Comparison of ENCODE assay signal across 9 cellular contexts in the genomic region with DNA sequence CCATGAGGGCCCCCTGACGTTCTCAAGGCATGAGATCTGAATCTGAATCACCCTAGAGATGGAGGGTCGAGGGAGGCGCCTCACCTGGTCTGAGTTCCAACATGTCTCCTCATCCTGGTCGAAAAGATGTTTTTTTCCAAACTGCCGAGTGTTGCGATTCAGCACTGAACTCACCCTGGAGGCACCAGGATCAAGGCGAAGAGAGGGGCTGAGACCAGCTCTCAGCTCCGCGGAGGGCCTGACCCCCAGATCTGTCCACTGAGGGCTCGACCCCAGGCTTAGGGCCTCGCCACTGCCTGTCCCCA. TPM values are rescaled to one million over a fixed set of nuclear protein-coding genes. Genes with fewer than 3 reads are reported as not detected.
A peak's percentile ranks its signal among the peaks of the same experiment; 100 is the strongest.
DNase-seq lines count a peak whose midpoint lies in the region; ATAC-seq, FAIRE-seq and TF ChIP-seq lines count a peak whose summit lies in the region.
"Had no signal": no experiment of that assay in that cellular context is flagged by ENCODE, and none has a peak within 500 bp of the region (broad histone marks: within the 10 kb centered on the region; RNA-seq: fewer than 3 reads in every experiment).

No MANE protein-coding gene starts in this region.

- H3K9ac ChIP-seq in astrocyte (ENCODE audit: low read length) = peak overlapping the region; percentile 71

- no peak for DNase-seq in BE2C
- DNase-seq in astrocyte (ENCODE audit: low read depth) = no peak
- no peak for DNase-seq in lower lobe of right lung
- DNase-seq in DMS79 treated with DMSO at 0.1 percent for 48 hours (lab: John Stamatoyannopoulos, UW) = no peak

- H3K36me3 ChIP-seq in BE2C (peaks cover 2% of the 10 kb centered on the region), astrocyte (ENCODE audit: insufficient read depth, low read length) (peaks cover 4% of the 10 kb centered on the region), lower lobe of right lung (peaks cover 31% of the 10 kb centered on the region), urinary bladder (ENCODE audit: insufficient read depth) (peaks cover 5% of the 10 kb centered on the region)

- peaks cover 6% of the 10 kb centered on the region for H3K9me3 Mint-ChIP-seq in astrocyte (ENCODE audit: unreplicated experiment)

- 16% methylated on average over 11 of the region's 11 CpGs for WGBS in urinary bladder

- no peak for FAIRE-seq in astrocyte (lab: Jason Lieb, UNC)

- H3K4me1 ChIP-seq in BE2C (no peaks in the 10 kb centered on the region), astrocyte (ENCODE audit: insufficient read depth, low read length) (peaks cover 8% of the 10 kb centered on the region), lower lobe of right lung (peaks cover 14% of the 10 kb centered on the region), urinary bladder (ENCODE audit: insufficient read depth) (no peaks in the 10 kb centered on the region)

- H3K9me3 ChIP-seq in BE2C (no peaks in the 10 kb centered on the region), astrocyte (ENCODE audit: insufficient read depth, low read depth, low read length) (no peaks in the 10 kb centered on the region), lower lobe of right lung (no peaks in the 10 kb centered on the region)

- peak overlapping the region; percentile 76 for H2AFZ ChIP-seq in astrocyte (ENCODE audit: low read depth, low read length)

- peak overlapping the region; percentile 90 for H3K4me3 Mint-ChIP-seq in astrocyte (ENCODE audit: unreplicated experiment)

- peaks cover 6% of the 10 kb centered on the region for H3K79me2 ChIP-seq in astrocyte (ENCODE audit: insufficient read depth, low read length)

- H3K27ac ChIP-seq in astrocyte (ENCODE audit: low read depth, low read length) = peak overlapping the region; percentile 36
- peak overlapping the region; percentile 81 for H3K27ac ChIP-seq in lower lobe of right lung
- peak overlapping the region; percentile 13 for H3K27ac ChIP-seq in urinary bladder (ENCODE audit: low read depth)

- no peak for TF ChIP-seq CTCF in BE2C (IDR thresholded peaks at IDR 0.05; ENCODE audit: low read depth, low read length)
- no peak for TF ChIP-seq CTCF in astrocyte (IDR thresholded peaks at IDR 0.05; ENCODE audit: insufficient read depth, low read depth, low read length)
- no peak for TF ChIP-seq CTCF in lower lobe of right lung (IDR thresholded peaks at IDR 0.05)

- H3K36me3 Mint-ChIP-seq in astrocyte (ENCODE audit: low read depth, unreplicated experiment) = peaks cover 20% of the 10 kb centered on the region

- H3K27me3 Mint-ChIP-seq in astrocyte (ENCODE audit: low read depth, unreplicated experiment) = peaks cover 14% of the 10 kb centered on the region

- intact Hi-C loops in lower lobe of right lung (cut with DNase I) = no loop called here

- peak overlapping the region; percentile 66 for H3K27ac Mint-ChIP-seq in astrocyte (ENCODE audit: unreplicated experiment)

- peaks cover 5% of the 10 kb centered on the region; the same call in 1 of the 2 replicates for H3K27me3 ChIP-seq in BE2C
- H3K27me3 ChIP-seq in astrocyte (ENCODE audit: insufficient read depth, low read length) = peaks cover 4% of the 10 kb centered on the region
- no peaks in the 10 kb centered on the region for H3K27me3 ChIP-seq in lower lobe of right lung (ENCODE audit: low read depth)

- peak overlapping the region; percentile 87 for H3K4me2 ChIP-seq in astrocyte (ENCODE audit: low read length)

- H3K4me3 ChIP-seq in BE2C (ENCODE audit: low read depth, low read length) = peak overlapping the region; percentile 90
- peak overlapping the region; percentile 66 for H3K4me3 ChIP-seq in astrocyte (ENCODE audit: insufficient read depth, low read depth, low read length)
- peak overlapping the region; percentile 89 for H3K4me3 ChIP-seq in lower lobe of right lung
- peak overlapping the region; percentile 47 for H3K4me3 ChIP-seq in urinary bladder (ENCODE audit: low read depth, low read length)

- H4K20me1 ChIP-seq in astrocyte (ENCODE audit: insufficient read depth, low read length) = peaks cover 12% of the 10 kb centered on the region

- no peaks in the 10 kb centered on the region for H3K4me1 Mint-ChIP-seq in astrocyte (ENCODE audit: low read depth, unreplicated experiment)

- peak; percentile 13 for ATAC-seq in HG02884 (IDR thresholded peaks at IDR 0.05; ENCODE audit: unreplicated experiment)
- no peak for ATAC-seq in lower lobe of right lung
- no peak for ATAC-seq in GM18498 (IDR thresholded peaks at IDR 0.05; ENCODE audit: unreplicated experiment)
- no peak for ATAC-seq in GM21515 (IDR thresholded peaks at IDR 0.05; ENCODE audit: unreplicated experiment)

RNA-seq across cellular contexts. Expression of gene NR2C2AP, which starts 0.6 kb away (rescaled TPM):
- polyA plus RNA-seq in BE2C (2012; ENCODE audit: insufficient read depth, insufficient read length, low read depth) = 41.1 TPM
- 4.3 and 5.1 TPM in 2 replicates for total RNA-seq in astrocyte
- 12.9 TPM for total RNA-seq in lower lobe of right lung
- total RNA-seq in urinary bladder = 8.5 TPM
- polyA plus RNA-seq in urinary bladder = 28.3 TPM

RNA-seq across cellular contexts. Expression of gene NCAN, which starts 9.1 kb away (rescaled TPM):
- 0.06 TPM for polyA plus RNA-seq in BE2C (2012; ENCODE audit: insufficient read depth, insufficient read length, low read depth)
- total RNA-seq in astrocyte (0.14 TPM in 1 of 2 replicates, not detected in the other), lower lobe of right lung (not detected), urinary bladder (0.42 TPM)
- polyA plus RNA-seq in urinary bladder = not detected
- total RNA-seq: myocyte had no signal

RNA-seq across cellular contexts. Expression of gene RFXANK, which starts 10.6 kb away (rescaled TPM):
- polyA plus RNA-seq in BE2C (2012; ENCODE audit: insufficient read depth, insufficient read length, low read depth) = 90.7 TPM
- total RNA-seq in astrocyte (91.1 and 92.5 TPM in 2 replicates), lower lobe of right lung (67.0 TPM), urinary bladder (28.1 TPM)
- 62.8 TPM for polyA plus RNA-seq in urinary bladder

RNA-seq across cellular contexts. Expression of gene BORCS8, which starts 10.7 kb away (rescaled TPM):
- polyA plus RNA-seq in BE2C (2012; ENCODE audit: insufficient read depth, insufficient read length, low read depth) = 139 TPM
- 29.5 and 33.5 TPM in 2 replicates for total RNA-seq in astrocyte
- total RNA-seq in lower lobe of right lung = 29.4 TPM
- 7.8 TPM for total RNA-seq in urinary bladder
- polyA plus RNA-seq in urinary bladder = 23.2 TPM

RNA-seq across cellular contexts. Expression of gene MEF2B, which starts 32.6 kb away (rescaled TPM):
- not detected for polyA plus RNA-seq in BE2C (2012; ENCODE audit: insufficient read depth, insufficient read length, low read depth)
- total RNA-seq in astrocyte (0.58 and 1.7 TPM in 2 replicates), lower lobe of right lung (2.7 TPM), urinary bladder (0.42 TPM)
- polyA plus RNA-seq in urinary bladder = 0.48 TPM
- total RNA-seq: myocyte had no signal

Comparison
In these comparisons a context has a peak if more than half of its experiments do, and no peak if none do; other contexts are left out.
1. H3K27ac ChIP-seq: peak in every context shown above with its lines; median percentile 81 in lower lobe of right lung; 36 in astrocyte; 13 in urinary bladder.